In genomic region chr1:151156515-151156819, GRCh38 we compare ENCODE assay signal across 8 cellular contexts. TPM values are rescaled to one million over a fixed set of nuclear protein-coding genes. Genes with fewer than 3 reads are reported as not detected.
A peak's percentile ranks its signal among the peaks of the same experiment; 100 is the strongest.
DNase-seq lines count a peak whose midpoint lies in the region; ATAC-seq, FAIRE-seq and TF ChIP-seq lines count a peak whose summit lies in the region.

Gene TNFAIP8L2, plus strand, starts transcription at chr1:151156649. Its CDS starts 2,049 bp downstream, at chr1:151158698.

- H3K27ac ChIP-seq in GM12878 (ENCODE audit: control insufficient read depth, insufficient read depth) (peak within 1 kb of the TSS; percentile 81), upper lobe of right lung (peak within 1 kb of the TSS; percentile 67)

- RAD21 ChIA-PET in GM12878 (lab: Charles Lee; ENCODE audit: unreplicated experiment): interaction anchor here (0.7 to 8.7 kb wide), 23 partner anchors 8 to 184 kb away, joined by 3 to 198 read pairs (median 8); partner anchors contain the start of genes C1orf56, CDC42SE1, GABPB2 and LYSMD1

- peaks cover 25% of the 10 kb centered on the region for H3K36me3 Mint-ChIP-seq in nephron progenitor cell (ENCODE audit: low read depth)

- BruUV-seq in GM12878 (replicated peaks; lab: Mats Ljungman, UMichigan): no TSS peak

- peak; percentile 30; the same call in 1 of the 2 replicates for TF ChIP-seq POLR2A in GM12878 (IDR thresholded peaks at IDR 0.05; ENCODE audit: low read depth, low read length)

- DNase-seq in T-helper 9 cell (peak; percentile 56), GM12878 (ENCODE audit: low read depth, low spot score) (peak; percentile 32), nephron progenitor cell (no peak), upper lobe of right lung (peak; percentile 81), AG20443 (ENCODE audit: low spot score) (no peak)

- no peak within 1 kb of the TSS for H3K4me3 Mint-ChIP-seq in nephron progenitor cell

- peak within 1 kb of the TSS; percentile 81 for H3K4me2 ChIP-seq in GM12878 (ENCODE audit: control insufficient read depth, insufficient read depth)

- TF ChIP-seq CTCF in GM12878 (IDR thresholded peaks at IDR 0.05 in 2 of 3, conservative IDR thresholded peaks at IDR 0.05 in 1 of 3; ENCODE audit: control insufficient read depth in 2 of 3, extremely low read depth in 1 of 3, insufficient read depth in 1 of 3, low read depth in 3 of 3, low read length in 3 of 3) (no peak), nephron progenitor cell (IDR thresholded peaks at IDR 0.05) (no peak), upper lobe of right lung (IDR thresholded peaks at IDR 0.05) (no peak)

- CTCF ChIA-PET in GM12878 (lab: Yijun Ruan, JAX): interaction anchor here (0.6 to 8.4 kb wide), 45 partner anchors 8 to 683 kb away, joined by 3 to 353 read pairs (median 4); partner anchors contain the start of genes C2CD4D, GABPB2, LYSMD1 and MINDY1

- WGBS in GM12878 (ENCODE audit: insufficient coverage, insufficient replicate concordance, low lambda C conversion rate, missing lambda C conversion rate): 3% methylated on average over 4 of the region's 4 CpGs

- H3K4me3 ChIP-seq in GM12878 (peak within 1 kb of the TSS; percentile 85), upper lobe of right lung (peak within 1 kb of the TSS; percentile 52)

- SMC1A ChIA-PET in GM12878 (lab: Charles Lee; ENCODE audit: uncharacterized antibody, unreplicated experiment): interaction anchor here (0.7 to 11.1 kb wide), 24 partner anchors 8 to 184 kb away, joined by 3 to 282 read pairs (median 4); partner anchors contain the start of genes CDC42SE1, LYSMD1, MINDY1 and PSMD4

- H3K9ac ChIP-seq in GM12878 (ENCODE audit: control insufficient read depth, insufficient read depth, low read length): peak within 1 kb of the TSS; percentile 81

- intact Hi-C loops in GM12878 (cut with micrococcal nuclease; ENCODE audit: unreplicated experiment): loop anchor here (1.0 to 2.0 kb wide), 4 partner anchors 57 to 132 kb away; partner anchors contain the start of gene GABPB2
- intact Hi-C loops in upper lobe of right lung (cut with DNase I): loop anchor here (5.0 kb wide), 1 partner anchor 54 kb away; no protein-coding TSS in a partner anchor

- no peaks in the 10 kb centered on the region for H4K20me1 ChIP-seq in GM12878 (ENCODE audit: control insufficient read depth, insufficient read depth)

- H3K4me1 Mint-ChIP-seq in nephron progenitor cell: peaks cover 11% of the 10 kb centered on the region

- POLR2A ChIA-PET in GM12878 (lab: Charles Lee): interaction anchor here (0.6 to 2.3 kb wide), 11 partner anchors 9 to 170 kb away, joined by 3 to 19 read pairs (median 5); partner anchors contain the start of genes GABPB2, LYSMD1, MINDY1 and PI4KB

- FAIRE-seq in GM12878 (lab: Jason Lieb, UNC): no peak

- H3K9me3 Mint-ChIP-seq in nephron progenitor cell: no peaks in the 10 kb centered on the region

- no peaks in the 10 kb centered on the region for H3K9me3 ChIP-seq in GM12878 (replicated peaks; ENCODE audit: control insufficient read depth, insufficient read depth, low read length)
- H3K9me3 ChIP-seq in upper lobe of right lung: no peaks in the 10 kb centered on the region

- H3K27ac Mint-ChIP-seq in nephron progenitor cell: peak within 1 kb of the TSS; percentile 8

- peak within 1 kb of the TSS; percentile 75 for H2AFZ ChIP-seq in GM12878 (ENCODE audit: control insufficient read depth, low read depth, low read length)

- no peak for TF ChIP-seq RAD21 in GM12878 (IDR thresholded peaks at IDR 0.05; ENCODE audit: insufficient read depth, low read depth, low read length)

- H3K27me3 ChIP-seq in GM12878 (replicated peaks in 1 of 2; ENCODE audit: control insufficient read depth in 2 of 2, insufficient read depth in 2 of 2, low read length in 1 of 2): no peaks in the 10 kb centered on the region
- no peaks in the 10 kb centered on the region for H3K27me3 ChIP-seq in upper lobe of right lung

- no peaks in the 10 kb centered on the region for H3K27me3 Mint-ChIP-seq in nephron progenitor cell (ENCODE audit: low read depth, poor library complexity)

- no peak for TF ChIP-seq EP300 in GM12878 (IDR thresholded peaks at IDR 0.05; ENCODE audit: borderline replicate concordance in 1 of 2, control insufficient read depth in 1 of 2, low read depth in 2 of 2, low read length in 2 of 2)

- peaks cover 5 to 6% of the 10 kb centered on the region in 2 experiments for H3K36me3 ChIP-seq in GM12878 (ENCODE audit: control insufficient read depth in 2 of 2, insufficient read depth in 2 of 2, low read length in 1 of 2)
- H3K36me3 ChIP-seq in upper lobe of right lung: peaks cover 42% of the 10 kb centered on the region

- H3K79me2 ChIP-seq in GM12878 (ENCODE audit: control insufficient read depth, insufficient read depth, low read length): peaks cover 20% of the 10 kb centered on the region

- peaks cover 30% of the 10 kb centered on the region for H3K4me1 ChIP-seq in GM12878 (ENCODE audit: control insufficient read depth, insufficient read depth, low read length)
- H3K4me1 ChIP-seq in upper lobe of right lung: peaks cover 2% of the 10 kb centered on the region

- ATAC-seq in GM18868 (IDR thresholded peaks at IDR 0.05; ENCODE audit: unreplicated experiment) (peak; percentile 71), HG03066 (IDR thresholded peaks at IDR 0.05; ENCODE audit: low read depth, unreplicated experiment) (peak; percentile 84), GM12878 (peak; percentile 96), upper lobe of right lung (peak; percentile 86), HG03571 (IDR thresholded peaks at IDR 0.05; ENCODE audit: unreplicated experiment) (no peak)

- in situ Hi-C loops in GM12878 (cut with MboI): loop anchor here (5.0 kb wide), 2 partner anchors 59 to 134 kb away; no protein-coding TSS in a partner anchor

TF ChIP-seq in GM12878, 131 proteins besides CTCF, POLR2A, EP300 and RAD21 (continues in another document):
- TF ChIP-seq POU2F2 (IDR thresholded peaks at IDR 0.05; ENCODE audit: borderline replicate concordance, low read depth, low read length) (peak; percentile 34; the same call in 1 of the 3 replicates), PAX8 (IDR thresholded peaks at IDR 0.05) (no peak), CHD2 (IDR thresholded peaks at IDR 0.05; ENCODE audit: borderline replicate concordance, low read depth, low read length) (no peak), ZNF24 (IDR thresholded peaks at IDR 0.05) (no peak), SPI1 (IDR thresholded peaks at IDR 0.05; ENCODE audit: borderline replicate concordance, insufficient read depth, low read depth, low read length) (no peak), RAD51 (IDR thresholded peaks at IDR 0.05) (no peak), TAF1 (IDR thresholded peaks at IDR 0.05; ENCODE audit: borderline replicate concordance, low read depth, low read length) (peak; percentile 39), SIX5 (IDR thresholded peaks at IDR 0.05; ENCODE audit: low read depth, low read length, severe bottlenecking) (no peak), CHD4 (IDR thresholded peaks at IDR 0.05) (no peak), ETV6 (conservative IDR thresholded peaks at IDR 0.05 in 1 of 2, IDR thresholded peaks at IDR 0.05 in 1 of 2; ENCODE audit: borderline replicate concordance in 1 of 2, low read depth in 1 of 2) (no peak), ZBTB4 (CRISPR knock-in tag; IDR thresholded peaks at IDR 0.05) (no peak), EZH2 (IDR thresholded peaks at IDR 0.05; ENCODE audit: borderline replicate concordance, control insufficient read depth, low read depth, low read length) (no peak), SMAD5 (IDR thresholded peaks at IDR 0.05; ENCODE audit: low read depth) (no peak), ZBED1 (IDR thresholded peaks at IDR 0.05; ENCODE audit: borderline replicate concordance) (no peak)

RNA-seq across cellular contexts. Expression of gene TNFAIP8L2, which starts in this region (rescaled TPM):
- total RNA-seq in GM12878 (2013; cell fraction: nucleolus; rRNA removed): 15.1 and 17.0 TPM in 2 replicates
- total RNA-seq in GM12878 (2014; rRNA removed): 13.6 and 14.4 TPM in 2 replicates
- total RNA-seq in GM12878 (2014; rRNA removed; fragmentation: Illumina TruSeq; extraction: Trizol): 9.0 and 10.0 TPM in 2 replicates
- 5.4 and 6.2 TPM in 2 replicates for total RNA-seq in GM12878 (2021)
- 3.3 TPM for polyA plus RNA-seq in GM12878 (2011; ENCODE audit: low read depth)
- 12.9 and 16.7 TPM in 2 replicates for polyA plus RNA-seq in GM12878 (2011; rRNA removed)
- 27.1 and 29.4 TPM in 2 replicates for polyA plus RNA-seq in GM12878 (2011; cell fraction: cytosol; rRNA removed)
- 12.8 and 15.2 TPM in 2 replicates for polyA plus RNA-seq in GM12878 (2011; cell fraction: nucleus; rRNA removed)
- polyA plus RNA-seq in GM12878 (2012): 4.4 and 7.0 TPM in 2 replicates
- 7.4 and 7.7 TPM in 2 replicates for polyA plus RNA-seq in GM12878 (2014; fragmentation: Illumina TruSeq; extraction: Trizol)
- 10 to 100 TPM; 23.9 to 26.3 TPM for polyA plus RNA-seq in GM12878 (2014; fragmentation: Nextera tagmentation; extraction: Ambion mirVana)
- polyA plus RNA-seq in GM12878 (2014; rRNA removed): 12.1 and 14.8 TPM in 2 replicates
- 10 to 100 TPM; 12.0 to 15.7 TPM for polyA plus RNA-seq in GM12878 (2016; fragmentation: Nextera tagmentation; extraction: Ambion mirVana)
- polyA minus RNA-seq in GM12878 (2011; rRNA and poly(A)+ RNA removed): 13.5 and 25.8 TPM in 2 replicates
- polyA minus RNA-seq in GM12878 (2011; cell fraction: cytosol; rRNA and poly(A)+ RNA removed): 3.7 and 5.0 TPM in 2 replicates
- 6.0 and 7.1 TPM in 2 replicates for polyA minus RNA-seq in GM12878 (2011; cell fraction: nucleus; rRNA and poly(A)+ RNA removed)
- 10.3 TPM for total RNA-seq in upper lobe of right lung

Comparison
In these comparisons a context has a peak if more than half of its experiments do, and no peak if none do; other contexts are left out.
1. DNase-seq: peak in T-helper 9 cell (single experiment), GM12878 (single experiment) and upper lobe of right lung (single experiment); none in nephron progenitor cell (single experiment) and AG20443 (single experiment).